17 cellular contexts compared by ENCODE assay signal in genomic region chr14:61219673-61220072, GRCh38.
DNase-seq lines count a peak whose midpoint lies in the region; ATAC-seq, FAIRE-seq and TF ChIP-seq lines count a peak whose summit lies in the region.
"Had no signal": no experiment of that assay in that cellular context is flagged by ENCODE, and none has a peak within 500 bp of the region (broad histone marks: within the 10 kb centered on the region; RNA-seq: fewer than 3 reads in every experiment).

No MANE protein-coding gene starts in this region.

- no peaks in the 10 kb centered on the region for H3K4me1 Mint-ChIP-seq in MCF 10A (ENCODE audit: insufficient read depth, unreplicated experiment)
- no peaks in the 10 kb centered on the region for H3K4me1 Mint-ChIP-seq in immature natural killer cell
- peaks cover 15% of the 10 kb centered on the region for H3K4me1 Mint-ChIP-seq in activated T-helper 2 cell treated with anti-CD3 and anti-CD28 coated beads, Interferon-gamma antibody, Interleukin-2, Interleukin-4, amounts not matched to agents 10 μg/mL and 5 μg/mL and 100 μg/mL, durations not matched to agents 14 hours and 24 hours and 36 hours (ENCODE audit: low read depth)
- H3K4me1 Mint-ChIP-seq in stimulated activated naive CD8-positive, alpha-beta T cell treated with anti-CD3 and anti-CD28 coated beads, Interleukin-15, amount 100 ng/mL, for 72 hours: no peaks in the 10 kb centered on the region
- H3K4me1 Mint-ChIP-seq: CD4-positive, CD25-positive, alpha-beta regulatory T cell had no signal

- ATAC-seq in stimulated activated naive CD8-positive, alpha-beta T cell treated with anti-CD3 and anti-CD28 coated beads, Interleukin-15, amount 100 ng/mL, for 72 hours: no peak
- ATAC-seq: HCT116 had no signal

- H3K27me3 Mint-ChIP-seq in MCF 10A (ENCODE audit: insufficient read depth, unreplicated experiment) (no peaks in the 10 kb centered on the region), immature natural killer cell (ENCODE audit: low read depth in 3 of 3) (peaks cover 2 to 27% (median 4%) of the 10 kb centered on the region in 3 donors)
- peaks cover 21% of the 10 kb centered on the region for H3K27me3 Mint-ChIP-seq in activated T-helper 2 cell treated with anti-CD3 and anti-CD28 coated beads, Interferon-gamma antibody, Interleukin-2, Interleukin-4, amounts not matched to agents 10 μg/mL and 5 μg/mL and 100 μg/mL, durations not matched to agents 14 hours and 24 hours and 36 hours (ENCODE audit: low read depth)
- H3K27me3 Mint-ChIP-seq in stimulated activated naive CD8-positive, alpha-beta T cell treated with anti-CD3 and anti-CD28 coated beads, Interleukin-15, amount 100 ng/mL, for 72 hours: peaks cover 62% of the 10 kb centered on the region

- H3K27ac ChIP-seq in breast epithelium: no peak overlapping the region
- no peak overlapping the region for H3K27ac ChIP-seq in A673 (ENCODE audit: low read depth, low read length, poor library complexity, severe bottlenecking)
- H3K27ac ChIP-seq: HL-60 had no signal

- intact Hi-C loops in MCF 10A (cut with micrococcal nuclease) (no loop called here), breast epithelium (cut with DNase I; ENCODE audit: low total_unique reads) (no loop called here), A673 (cut with micrococcal nuclease; ENCODE audit: unreplicated experiment) (no loop called here)
- intact Hi-C loops in activated T-helper 2 cell treated with anti-CD3 and anti-CD28 coated beads, Interferon-gamma antibody, Interleukin-2, Interleukin-4, amounts not matched to agents 10 μg/mL and 5 μg/mL and 100 μg/mL, durations not matched to agents 14 hours and 24 hours and 36 hours (cut with micrococcal nuclease): no loop called here

- DNase-seq in MCF 10A (ENCODE audit: unreplicated experiment): peak; percentile 8
- DNase-seq in breast epithelium (ENCODE audit: low spot score in 2 of 2): no peak
- DNase-seq in bronchial epithelial cell (ENCODE audit: low read depth): peak; percentile 40
- peak; percentile 54 for DNase-seq in fibroblast of the aortic adventitia (ENCODE audit: low read depth)
- no peak for DNase-seq in immature natural killer cell
- no peak for DNase-seq in A673 (ENCODE audit: low spot score)
- DNase-seq in activated T-helper 2 cell treated with anti-CD3 and anti-CD28 coated beads, Interferon-gamma antibody, Interleukin-2, Interleukin-4, amounts not matched to agents 10 μg/mL and 5 μg/mL and 100 μg/mL, durations not matched to agents 14 hours and 24 hours and 36 hours (ENCODE audit: low spot score): no peak
- no peak for DNase-seq in stimulated activated naive CD8-positive, alpha-beta T cell treated with anti-CD3 and anti-CD28 coated beads, Interleukin-15, amount 100 ng/mL, for 72 hours
- DNase-seq: CD4-positive, CD25-positive, alpha-beta regulatory T cell; DMS53; KBM-7; NCI-H1092; NCI-H2107; NCI-H226 had no signal

- H3K27ac Mint-ChIP-seq in MCF 10A (ENCODE audit: low read depth, unreplicated experiment): no peak overlapping the region
- H3K27ac Mint-ChIP-seq in immature natural killer cell: no peak overlapping the region
- H3K27ac Mint-ChIP-seq in activated T-helper 2 cell treated with anti-CD3 and anti-CD28 coated beads, Interferon-gamma antibody, Interleukin-2, Interleukin-4, amounts not matched to agents 10 μg/mL and 5 μg/mL and 100 μg/mL, durations not matched to agents 14 hours and 24 hours and 36 hours: no peak overlapping the region
- H3K27ac Mint-ChIP-seq in stimulated activated naive CD8-positive, alpha-beta T cell treated with anti-CD3 and anti-CD28 coated beads, Interleukin-15, amount 100 ng/mL, for 72 hours: no peak overlapping the region
- H3K27ac Mint-ChIP-seq: CD4-positive, CD25-positive, alpha-beta regulatory T cell had no signal

- H3K9me3 ChIP-seq in breast epithelium (no peaks in the 10 kb centered on the region), A673 (ENCODE audit: low read depth, low read length, poor library complexity, severe bottlenecking) (no peaks in the 10 kb centered on the region)

- H3K9me3 Mint-ChIP-seq in MCF 10A (ENCODE audit: unreplicated experiment) (no peaks in the 10 kb centered on the region), immature natural killer cell (peaks cover 0 to 1% (median 0%) of the 10 kb centered on the region in 6 donors)
- H3K9me3 Mint-ChIP-seq in activated T-helper 2 cell treated with anti-CD3 and anti-CD28 coated beads, Interferon-gamma antibody, Interleukin-2, Interleukin-4, amounts not matched to agents 10 μg/mL and 5 μg/mL and 100 μg/mL, durations not matched to agents 14 hours and 24 hours and 36 hours: no peaks in the 10 kb centered on the region
- H3K9me3 Mint-ChIP-seq in stimulated activated naive CD8-positive, alpha-beta T cell treated with anti-CD3 and anti-CD28 coated beads, Interleukin-15, amount 100 ng/mL, for 72 hours: no peaks in the 10 kb centered on the region

- TF ChIP-seq CTCF in MCF 10A (IDR thresholded peaks at IDR 0.05; ENCODE audit: unreplicated experiment): no peak
- TF ChIP-seq CTCF in breast epithelium (IDR thresholded peaks at IDR 0.05): no peak
- TF ChIP-seq CTCF in bronchial epithelial cell (IDR thresholded peaks at IDR 0.05; ENCODE audit: insufficient read depth, low read length, severe bottlenecking): no peak
- TF ChIP-seq CTCF in fibroblast of the aortic adventitia (IDR thresholded peaks at IDR 0.05; ENCODE audit: insufficient read depth, low read length): no peak
- TF ChIP-seq CTCF in A673 (conservative IDR thresholded peaks at IDR 0.05; ENCODE audit: low read depth, low read length): no peak

- CTCF ChIA-PET in MCF 10A (lab: Yijun Ruan, JAX): interaction anchor here (0.6 kb wide), 1 partner anchor 1723 kb away, joined by 3 read pairs; no protein-coding TSS in a partner anchor
- CTCF ChIA-PET in A673 (lab: Charles Lee): no interaction called here

- no peaks in the 10 kb centered on the region for H3K36me3 Mint-ChIP-seq in MCF 10A (ENCODE audit: insufficient read depth, unreplicated experiment)
- H3K36me3 Mint-ChIP-seq in immature natural killer cell: no peaks in the 10 kb centered on the region
- H3K36me3 Mint-ChIP-seq in activated T-helper 2 cell treated with anti-CD3 and anti-CD28 coated beads, Interferon-gamma antibody, Interleukin-2, Interleukin-4, amounts not matched to agents 10 μg/mL and 5 μg/mL and 100 μg/mL, durations not matched to agents 14 hours and 24 hours and 36 hours (ENCODE audit: low read depth): no peaks in the 10 kb centered on the region
- H3K36me3 Mint-ChIP-seq: CD4-positive, CD25-positive, alpha-beta regulatory T cell had no signal

- no peak for FAIRE-seq in bronchial epithelial cell (lab: Jason Lieb, UNC)
- FAIRE-seq: GM12891 had no signal

- H3K27me3 ChIP-seq in breast epithelium (no peaks in the 10 kb centered on the region), bronchial epithelial cell (ENCODE audit: control insufficient read depth, insufficient read depth, low read length) (no peaks in the 10 kb centered on the region), A673 (replicated peaks; ENCODE audit: insufficient read depth, low read depth, low read length, poor library complexity) (no peaks in the 10 kb centered on the region)

- H3K36me3 ChIP-seq in breast epithelium (no peaks in the 10 kb centered on the region), bronchial epithelial cell (ENCODE audit: control insufficient read depth, insufficient read depth, low read length) (no peaks in the 10 kb centered on the region), A673 (ENCODE audit: insufficient read depth, low read length, poor library complexity, severe bottlenecking) (no peaks in the 10 kb centered on the region)

- H3K4me3 ChIP-seq in breast epithelium (no peak overlapping the region), bronchial epithelial cell (ENCODE audit: low read depth, low read length) (no peak overlapping the region), fibroblast of the aortic adventitia (ENCODE audit: low read depth, low read length) (no peak overlapping the region), A673 (ENCODE audit: low read depth, low read length, poor library complexity, severe bottlenecking) (no peak overlapping the region)

- H3K4me1 ChIP-seq in breast epithelium (no peaks in the 10 kb centered on the region), A673 (ENCODE audit: insufficient read depth, low read length, poor library complexity, severe bottlenecking) (peaks cover 38% of the 10 kb centered on the region)

- no peak for TF ChIP-seq POLR2A in breast epithelium (IDR thresholded peaks at IDR 0.05)

- H3K4me3 Mint-ChIP-seq in MCF 10A (ENCODE audit: unreplicated experiment) (no peak overlapping the region), immature natural killer cell (no peak overlapping the region)
- H3K4me3 Mint-ChIP-seq in activated T-helper 2 cell treated with anti-CD3 and anti-CD28 coated beads, Interferon-gamma antibody, Interleukin-2, Interleukin-4, amounts not matched to agents 10 μg/mL and 5 μg/mL and 100 μg/mL, durations not matched to agents 14 hours and 24 hours and 36 hours (ENCODE audit: low read depth): no peak overlapping the region
- H3K4me3 Mint-ChIP-seq in stimulated activated naive CD8-positive, alpha-beta T cell treated with anti-CD3 and anti-CD28 coated beads, Interleukin-15, amount 100 ng/mL, for 72 hours: no peak overlapping the region
- H3K4me3 Mint-ChIP-seq: CD4-positive, CD25-positive, alpha-beta regulatory T cell had no signal

- POLR2A ChIA-PET in MCF 10A (lab: Yijun Ruan, JAX): interaction anchor here (0.6 to 1.8 kb wide), 3 partner anchors 10 to 34 kb away, joined by 3 to 4 read pairs (median 3); no protein-coding TSS in a partner anchor
- POLR2A ChIA-PET in A673 (lab: Charles Lee; ENCODE audit: low non-redundant PET): no interaction called here

- BruUV-seq in MCF 10A (replicated peaks; lab: Mats Ljungman, UMichigan) (no TSS peak), A673 (replicated peaks; lab: Mats Ljungman, UMichigan) (no TSS peak)

Comparison
In these comparisons a context has a peak if more than half of its experiments do, and no peak if none do; other contexts are left out.
1. DNase-seq: peak in MCF 10A (single experiment), bronchial epithelial cell (single experiment) and fibroblast of the aortic adventitia (single experiment); none in breast epithelium (0 of 2), immature natural killer cell (0 of 3), A673 (single experiment), activated T-helper 2 cell treated with anti-CD3 and anti-CD28 coated beads, Interferon-gamma antibody, Interleukin-2, Interleukin-4, amounts not matched to agents 10 μg/mL and 5 μg/mL and 100 μg/mL, durations not matched to agents 14 hours and 24 hours and 36 hours (single experiment) and stimulated activated naive CD8-positive, alpha-beta T cell treated with anti-CD3 and anti-CD28 coated beads, Interleukin-15, amount 100 ng/mL, for 72 hours (0 of 2).